ENCODE assay signal across 35 cellular contexts in the genomic region with DNA sequence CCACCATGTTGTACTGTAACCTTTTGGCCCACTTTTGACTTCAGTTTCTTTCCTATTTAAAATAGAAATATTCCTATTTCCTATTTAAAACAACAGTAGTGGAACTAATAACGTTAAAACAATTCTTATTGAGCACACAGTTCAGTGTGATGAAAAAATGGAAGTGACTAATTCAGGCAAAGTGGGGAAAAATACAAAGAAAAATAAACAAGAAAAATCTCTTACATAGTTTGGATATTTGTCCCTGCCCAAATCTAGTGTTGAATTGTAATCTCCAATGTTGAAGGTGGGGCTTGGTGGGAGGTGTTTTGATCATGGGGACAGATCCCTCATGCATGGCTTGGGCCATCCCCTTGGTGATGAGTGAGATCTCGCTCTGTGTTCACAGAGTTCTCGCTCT.
"Had no signal": no experiment of that assay in that cellular context is flagged by ENCODE, and none has a peak within 500 bp of the region (broad histone marks: within the 10 kb centered on the region; RNA-seq: fewer than 3 reads in every experiment).

No MANE protein-coding gene starts in this region.

- H3K4me3 Mint-ChIP-seq: activated B cell treated with CpG ODN at 0.5 μM for 24 hours; activated CD4-positive, alpha-beta memory T cell treated with anti-CD3 and anti-CD28 coated beads for 36 hours; activated CD4-positive, alpha-beta T cell treated with anti-CD3 and anti-CD28 coated beads, Interleukin-2, amount 10 ng/mL, durations not matched to agents 24 days and 14 days; activated CD8-positive, alpha-beta T cell treated with anti-CD3 and anti-CD28 coated beads for 36 hours; activated naive CD4-positive, alpha-beta T cell treated with anti-CD3 and anti-CD28 coated beads for 36 hours; activated naive CD8-positive, alpha-beta T cell treated with anti-CD3 and anti-CD28 coated beads for 36 hours; activated T-cell treated with anti-CD3 and anti-CD28 coated beads, Interleukin-2, amount 50 U/mL, for 4 hours; activated T-cell treated with anti-CD3 and anti-CD28 coated beads, Interleukin-2, amount 50 U/mL, for 72 hours; activated T-helper 1 cell treated with anti-CD3 and anti-CD28 coated beads, Interleukin-12 subunit alpha, Interleukin-12 subunit beta, Interleukin-2, Interleukin-4 antibody, amounts not matched to agents 30 ng/mL and 10 ng/mL and 1 ng/mL, durations not matched to agents 14 hours and 24 hours and 36 hours; activated T-helper 17 cell treated with anti-CD3 and anti-CD28 coated beads, Interleukin-2, amount 50 U/mL, for 72 hours; T-helper 1 cell treated with Interleukin-12 subunit alpha and Interleukin-12 subunit beta and Interleukin-4 antibody, amounts not matched to agents 30 μg/mL and 1 μg/mL, for 36 hours; T-helper 2 cell treated with Interferon-gamma antibody and Interleukin-4, amounts not matched to agents 5 μg/mL and 100 μg/mL, for 36 hours had no signal

- H3K9me3 ChIP-seq: adrenal gland, body of pancreas, breast epithelium had no signal

- ATAC-seq: activated CD8-positive, alpha-beta T cell treated with anti-CD3 and anti-CD28 coated beads for 36 hours; activated naive CD4-positive, alpha-beta T cell treated with anti-CD3 and anti-CD28 coated beads, Interleukin-2, amount 50 U/mL, for 72 hours; activated T-cell treated with anti-CD3 and anti-CD28 coated beads, Interleukin-2, amount 50 U/mL, for 4 hours; activated T-cell treated with anti-CD3 and anti-CD28 coated beads, Interleukin-2, amount 50 U/mL, for 72 hours; activated T-helper 17 cell treated with anti-CD3 and anti-CD28 coated beads, Interleukin-2, amount 50 U/mL, for 72 hours; body of pancreas had no signal

- H3K36me3 ChIP-seq: adrenal gland, brain microvascular endothelial cell, breast epithelium had no signal

- H3K9me3 Mint-ChIP-seq: activated CD4-positive, alpha-beta T cell treated with anti-CD3 and anti-CD28 coated beads, Interleukin-2, amount 10 ng/mL, durations not matched to agents 24 days and 14 days; activated naive CD4-positive, alpha-beta T cell treated with anti-CD3 and anti-CD28 coated beads for 36 hours; activated naive CD4-positive, alpha-beta T cell treated with anti-CD3 and anti-CD28 coated beads, Interleukin-2, amount 50 U/mL, for 72 hours; activated T-helper 1 cell treated with anti-CD3 and anti-CD28 coated beads, Interleukin-12 subunit alpha, Interleukin-12 subunit beta, Interleukin-2, Interleukin-4 antibody, amounts not matched to agents 30 ng/mL and 10 ng/mL and 1 ng/mL, durations not matched to agents 14 hours and 24 hours and 36 hours; T-helper 1 cell treated with Interleukin-12 subunit alpha and Interleukin-12 subunit beta and Interleukin-4 antibody, amounts not matched to agents 30 μg/mL and 1 μg/mL, for 36 hours; T-helper 2 cell treated with Interferon-gamma antibody and Interleukin-4, amounts not matched to agents 5 μg/mL and 100 μg/mL, for 36 hours had no signal

- H3K27ac ChIP-seq: adrenal gland, body of pancreas, brain microvascular endothelial cell, breast epithelium, VCaP had no signal

- H3K4me1 ChIP-seq: adrenal gland, breast epithelium had no signal

- H3K27ac Mint-ChIP-seq: activated B cell treated with CpG ODN at 0.5 μM for 24 hours; activated CD4-positive, alpha-beta memory T cell treated with anti-CD3 and anti-CD28 coated beads for 36 hours; activated CD4-positive, alpha-beta T cell treated with anti-CD3 and anti-CD28 coated beads, Interleukin-2, amount 10 ng/mL, durations not matched to agents 24 days and 14 days; activated CD8-positive, alpha-beta T cell treated with anti-CD3 and anti-CD28 coated beads for 36 hours; activated naive CD4-positive, alpha-beta T cell treated with anti-CD3 and anti-CD28 coated beads for 36 hours; activated naive CD4-positive, alpha-beta T cell treated with anti-CD3 and anti-CD28 coated beads, Interleukin-2, amount 50 U/mL, for 72 hours; activated naive CD8-positive, alpha-beta T cell treated with anti-CD3 and anti-CD28 coated beads for 36 hours; activated T-cell treated with anti-CD3 and anti-CD28 coated beads, Interleukin-2, amount 50 U/mL, for 72 hours; activated T-helper 1 cell treated with anti-CD3 and anti-CD28 coated beads, Interleukin-12 subunit alpha, Interleukin-12 subunit beta, Interleukin-2, Interleukin-4 antibody, amounts not matched to agents 30 ng/mL and 10 ng/mL and 1 ng/mL, durations not matched to agents 14 hours and 24 hours and 36 hours; activated T-helper 17 cell treated with anti-CD3 and anti-CD28 coated beads, Interleukin-2, amount 50 U/mL, for 72 hours; T-helper 1 cell treated with Interleukin-12 subunit alpha and Interleukin-12 subunit beta and Interleukin-4 antibody, amounts not matched to agents 30 μg/mL and 1 μg/mL, for 36 hours; T-helper 2 cell treated with Interferon-gamma antibody and Interleukin-4, amounts not matched to agents 5 μg/mL and 100 μg/mL, for 36 hours had no signal

- H3K27me3 ChIP-seq: adrenal gland, body of pancreas, brain microvascular endothelial cell, breast epithelium had no signal

- H3K4me1 Mint-ChIP-seq: activated B cell treated with CpG ODN at 0.5 μM for 24 hours; activated CD4-positive, alpha-beta T cell treated with anti-CD3 and anti-CD28 coated beads, Interleukin-2, amount 10 ng/mL, durations not matched to agents 24 days and 14 days; activated naive CD8-positive, alpha-beta T cell treated with anti-CD3 and anti-CD28 coated beads for 36 hours; activated T-helper 17 cell treated with anti-CD3 and anti-CD28 coated beads, Interleukin-2, amount 50 U/mL, for 72 hours had no signal

- H3K4me3 ChIP-seq: adrenal gland, body of pancreas, breast epithelium had no signal

- H3K27me3 Mint-ChIP-seq: activated B cell treated with CpG ODN at 0.5 μM for 24 hours; activated CD4-positive, alpha-beta T cell treated with anti-CD3 and anti-CD28 coated beads, Interleukin-2, amount 10 ng/mL, durations not matched to agents 24 days and 14 days; activated CD8-positive, alpha-beta T cell treated with anti-CD3 and anti-CD28 coated beads for 36 hours; activated naive CD8-positive, alpha-beta T cell treated with anti-CD3 and anti-CD28 coated beads for 36 hours had no signal

- H3K36me3 Mint-ChIP-seq: activated CD4-positive, alpha-beta memory T cell treated with anti-CD3 and anti-CD28 coated beads for 36 hours; activated naive CD4-positive, alpha-beta T cell treated with anti-CD3 and anti-CD28 coated beads, Interleukin-2, amount 50 U/mL, for 72 hours; activated naive CD8-positive, alpha-beta T cell treated with anti-CD3 and anti-CD28 coated beads for 36 hours had no signal

- DNase-seq: activated B cell treated with CpG ODN at 0.5 μM for 24 hours; activated CD4-positive, alpha-beta memory T cell treated with anti-CD3 and anti-CD28 coated beads for 36 hours; activated CD4-positive, alpha-beta T cell treated with anti-CD3 and anti-CD28 coated beads for 4 hours; activated CD4-positive, alpha-beta T cell treated with anti-CD3 and anti-CD28 coated beads, Interleukin-2, amount 10 ng/mL, durations not matched to agents 24 days and 14 days; activated CD4-positive, alpha-beta T cell treated with anti-CD3 and anti-CD28 coated beads, Interleukin-2, amount 50 U/mL, for 1 hour; activated CD4-positive, alpha-beta T cell treated with anti-CD3 and anti-CD28 coated beads, Interleukin-2, amount 50 U/mL, for 4 hours; activated CD4-positive, CD25-positive, alpha-beta regulatory T cell treated with anti-CD3 and anti-CD28 coated beads, Interleukin-2, amount 50 U/mL, for 72 hours; activated CD8-positive, alpha-beta memory T cell treated with anti-CD3 and anti-CD28 coated beads, Interleukin-2, amount 50 U/mL, for 4 hours; activated CD8-positive, alpha-beta T cell treated with anti-CD3 and anti-CD28 coated beads for 36 hours; activated effector memory CD4-positive, alpha-beta T cell treated with anti-CD3 and anti-CD28 coated beads, Interleukin-2, amount 50 U/mL, for 16 hours; activated gamma-delta T cell treated with Interleukin-2 at 50 U/mL for 16 hours; activated naive CD4-positive, alpha-beta T cell; activated naive CD4-positive, alpha-beta T cell treated with anti-CD3 and anti-CD28 coated beads for 36 hours; activated naive CD4-positive, alpha-beta T cell treated with anti-CD3 and anti-CD28 coated beads, Interleukin-2, amount 50 U/mL, for 16 hours; activated naive CD8-positive, alpha-beta T cell treated with anti-CD3 and anti-CD28 coated beads for 36 hours; activated T-cell treated with anti-CD3 and anti-CD28 coated beads for 4 hours; activated T-cell treated with anti-CD3 and anti-CD28 coated beads, Interleukin-2, amount 50 U/mL, for 1 hour; activated T-cell treated with anti-CD3 and anti-CD28 coated beads, Interleukin-2, amount 50 U/mL, for 4 hours; activated T-cell treated with anti-CD3 and anti-CD28 coated beads, Interleukin-2, amount 50 U/mL, for 72 hours; adrenal gland; amniotic stem cell; aorta; body of pancreas; brain microvascular endothelial cell; central memory CD4-positive, alpha-beta T cell; T-helper 1 cell; T-helper 2 cell; T-helper 9 cell had no signal
